ENCODE assay signal across 10 cellular contexts in the genomic region with DNA sequence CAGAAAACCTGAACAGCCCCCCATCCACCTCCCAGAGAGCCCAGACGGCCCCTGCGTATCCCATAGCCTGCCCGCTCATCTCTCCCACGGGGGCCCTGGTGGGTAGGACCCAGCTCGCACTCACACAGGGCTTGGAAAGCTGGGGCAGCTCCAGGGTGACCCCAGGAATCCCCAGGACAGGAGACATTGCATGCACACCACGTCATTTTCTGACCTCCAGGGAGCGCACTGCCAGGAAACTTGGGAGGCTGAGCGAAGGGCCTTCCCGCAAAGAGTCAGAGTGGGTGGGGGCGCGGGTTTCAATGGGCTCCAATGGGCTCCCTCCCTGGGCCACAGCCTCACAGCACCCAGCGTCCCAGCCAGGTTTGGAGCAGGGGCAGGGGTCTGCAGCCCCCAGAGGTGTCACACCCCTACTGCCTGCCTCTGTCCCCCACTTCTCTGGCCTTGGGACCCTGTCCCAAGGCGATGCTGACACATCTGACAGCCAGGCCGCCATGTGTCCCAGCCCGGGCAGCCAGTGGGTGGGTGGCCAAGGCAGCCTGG. TPM values are rescaled to one million over a fixed set of nuclear protein-coding genes. Genes with fewer than 3 reads are reported as not detected.
DNase-seq lines count a peak whose midpoint lies in the region; ATAC-seq, FAIRE-seq and TF ChIP-seq lines count a peak whose summit lies in the region.
"Had no signal": no experiment of that assay in that cellular context is flagged by ENCODE, and none has a peak within 500 bp of the region (broad histone marks: within the 10 kb centered on the region; RNA-seq: fewer than 3 reads in every experiment).

No MANE protein-coding gene starts in this region.

- TF ChIP-seq POLR2A in NB4 (IDR thresholded peaks at IDR 0.05; ENCODE audit: extremely low read depth, insufficient read length), result no peak

- peak overlapping the region; percentile 73 for H2AFZ ChIP-seq in osteoblast (ENCODE audit: low read length)

- H3K27ac ChIP-seq in osteoblast (ENCODE audit: low read depth, low read length), result peak overlapping the region; percentile 94

- DNase-seq in D721Med (ENCODE audit: insufficient read length, low spot score) (no peak), NB4 (ENCODE audit: low read depth) (peak; percentile 34), choroid plexus epithelial cell (ENCODE audit: low read depth) (peak; percentile 75), osteoblast (ENCODE audit: insufficient read length, low spot score, missing footprints) (peak; percentile 99), SHP77 treated with DMSO at 0.1 percent for 48 hours (lab: John Stamatoyannopoulos, UW) (no peak), GM13977 (ENCODE audit: low spot score) (no peak)
- DNase-seq: stimulated activated CD8-positive, alpha-beta memory T cell treated with anti-CD3 and anti-CD28 coated beads, Interleukin-4, amount 100 ng/mL, for 48 hours had no signal

- H3K36me3 ChIP-seq in osteoblast (ENCODE audit: insufficient read depth, low read length), result no peaks in the 10 kb centered on the region

- TF ChIP-seq CTCF in D721Med (IDR thresholded peaks at IDR 0.05; ENCODE audit: insufficient read depth, missing control alignments) (peak; percentile 18), NB4 (IDR thresholded peaks at IDR 0.05; ENCODE audit: low read depth, low read length) (peak; percentile 43), choroid plexus epithelial cell (conservative IDR thresholded peaks at IDR 0.05; ENCODE audit: low read depth, low read length) (peak; percentile 35), osteoblast (IDR thresholded peaks at IDR 0.05; ENCODE audit: extremely low read depth, low read depth, low read length) (peak; percentile 34), GM13977 (IDR thresholded peaks at IDR 0.05; ENCODE audit: extremely low read depth, insufficient read depth, missing control alignments) (no peak)

- no peaks in the 10 kb centered on the region for H3K9me3 ChIP-seq in osteoblast (ENCODE audit: low read depth, low read length)

- FAIRE-seq in D721Med (lab: Jason Lieb, UNC), result no peak

- peak overlapping the region; percentile 75 for H3K4me2 ChIP-seq in osteoblast (ENCODE audit: insufficient read depth, low read length)

- H3K4me3 ChIP-seq in NB4 (ENCODE audit: low read depth, low read length) (no peak overlapping the region), choroid plexus epithelial cell (ENCODE audit: low read depth, low read length) (no peak overlapping the region), osteoblast (ENCODE audit: insufficient read depth, low read length) (peak overlapping the region; percentile 46)

- H3K27me3 ChIP-seq in osteoblast (ENCODE audit: insufficient read depth, low read length), result no peaks in the 10 kb centered on the region

- H3K4me1 ChIP-seq in osteoblast (ENCODE audit: insufficient read depth, low read length), result peaks cover 55% of the 10 kb centered on the region

- no peaks in the 10 kb centered on the region for H4K20me1 ChIP-seq in osteoblast (ENCODE audit: insufficient read depth, low read length)

- ATAC-seq in HG02870 (IDR thresholded peaks at IDR 0.05; ENCODE audit: unreplicated experiment) (no peak), GM21619 (IDR thresholded peaks at IDR 0.05; ENCODE audit: unreplicated experiment) (no peak)

- in situ Hi-C loops in GM13977 (cut with MboI; ENCODE audit: low pct_unique_long_range_greater_than_20kb, low sequenced_read_pairs, unreplicated experiment), result no loop called here

- H3K79me2 ChIP-seq in osteoblast (ENCODE audit: insufficient read depth, low read length), result no peaks in the 10 kb centered on the region

RNA-seq across cellular contexts. Expression of a gene that starts 8.2 kb away (rescaled TPM):
- 0.36 and 0.59 TPM in 2 replicates for total RNA-seq in osteoblast
- total RNA-seq: mononuclear cell had no signal

RNA-seq across cellular contexts. Expression of a gene that starts 12.2 kb away (rescaled TPM):
- not detected in 2 replicates for total RNA-seq in osteoblast

RNA-seq across cellular contexts. Expression of a gene that starts 26.3 kb away (rescaled TPM):
- 41.0 and 54.6 TPM in 2 replicates for total RNA-seq in osteoblast

Comparison
In these comparisons a context has a peak if more than half of its experiments do, and no peak if none do; other contexts are left out.
1. DNase-seq: peak in NB4 (single experiment), choroid plexus epithelial cell (single experiment) and osteoblast (single experiment); none in D721Med (single experiment), SHP77 treated with DMSO at 0.1 percent for 48 hours (single experiment) and GM13977 (single experiment).